9 cellular contexts compared by ENCODE assay signal in the genomic region with DNA sequence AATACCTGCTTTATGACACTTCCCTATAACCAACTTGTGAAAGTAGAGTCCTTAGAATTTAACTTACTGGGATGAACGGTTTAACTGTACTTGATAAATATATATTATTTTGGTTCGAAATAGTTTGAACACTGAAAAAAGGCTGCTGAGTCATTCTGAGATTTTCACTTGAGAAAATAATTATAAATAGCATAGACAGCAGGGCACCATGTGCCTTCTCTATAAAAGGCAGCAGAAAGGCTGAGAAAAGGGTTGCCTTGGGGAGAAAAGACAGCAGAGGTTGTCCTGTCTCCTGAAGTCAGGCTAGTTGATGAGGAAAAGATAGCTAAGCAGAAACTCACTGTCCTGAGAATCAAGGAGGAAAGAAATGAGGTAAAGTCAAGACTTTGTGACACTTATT.
DNase-seq lines count a peak whose midpoint lies in the region; ATAC-seq and TF ChIP-seq lines count a peak whose summit lies in the region.
"Had no signal": no experiment of that assay in that cellular context is flagged by ENCODE, and none has a peak within 500 bp of the region (broad histone marks: within the 10 kb centered on the region; RNA-seq: fewer than 3 reads in every experiment).

No MANE protein-coding gene starts in this region.

- ATAC-seq in GM19468 (IDR thresholded peaks at IDR 0.05; ENCODE audit: extremely low read depth, unreplicated experiment) (peak; percentile 55), HG03097 (IDR thresholded peaks at IDR 0.05; ENCODE audit: low FRiP score, unreplicated experiment) (peak; percentile 56)

- H3K4me3 ChIP-seq in cardiac fibroblast (replicated peaks in 1 of 2; ENCODE audit: low read depth in 2 of 2, low read length in 2 of 2) (no peak overlapping the region), esophagus squamous epithelium (no peak overlapping the region)

- TF ChIP-seq CTCF in cardiac fibroblast (IDR thresholded peaks at IDR 0.05; ENCODE audit: low read depth, low read length) (no peak), esophagus squamous epithelium (IDR thresholded peaks at IDR 0.05) (no peak)

- DNase-seq in EH (ENCODE audit: low read depth) (peak; percentile 5), cardiac fibroblast (ENCODE audit: low read depth in 2 of 2) (peak; percentile 1 to 8), esophagus squamous epithelium (lab: John Stamatoyannopoulos, UW) (no peak), DMS79 (lab: John Stamatoyannopoulos, UW) (no peak), activated gamma-delta T cell (lab: John Stamatoyannopoulos, UW) (no peak)
- no peak for DNase-seq in activated naive CD4-positive, alpha-beta T cell treated with Interleukin-2 at 50 U/mL for 16 hours
- DNase-seq: activated CD4-positive, alpha-beta T cell treated with anti-CD3 and anti-CD28 coated beads, Interleukin-2, amount 50 U/mL, for 4 hours had no signal

- no peak overlapping the region for H3K27ac ChIP-seq in esophagus squamous epithelium

- WGBS in esophagus squamous epithelium, 2 donors: 59 to 67% methylated on average over 2 of the region's 2 CpGs

- TF ChIP-seq POLR2A in esophagus squamous epithelium (IDR thresholded peaks at IDR 0.05): no peak

- no peaks in the 10 kb centered on the region for H3K27me3 ChIP-seq in esophagus squamous epithelium

- H3K36me3 ChIP-seq in esophagus squamous epithelium: peaks cover 0 to 42% (median 0%) of the 10 kb centered on the region in 3 donors

- peaks cover 0 to 5% (median 0%) of the 10 kb centered on the region in 3 donors for H3K4me1 ChIP-seq in esophagus squamous epithelium

- intact Hi-C loops in esophagus squamous epithelium (cut with DNase I): no loop called here

- no peaks in the 10 kb centered on the region for H3K9me3 ChIP-seq in esophagus squamous epithelium

Comparison
In these comparisons a context has a peak if more than half of its experiments do, and no peak if none do; other contexts are left out.
1. DNase-seq: peak in EH (single experiment) and cardiac fibroblast (2 of 2); none in esophagus squamous epithelium (single experiment), DMS79 (single experiment), activated gamma-delta T cell (single experiment) and activated naive CD4-positive, alpha-beta T cell treated with Interleukin-2 at 50 U/mL for 16 hours (single experiment).